In the genomic region with DNA sequence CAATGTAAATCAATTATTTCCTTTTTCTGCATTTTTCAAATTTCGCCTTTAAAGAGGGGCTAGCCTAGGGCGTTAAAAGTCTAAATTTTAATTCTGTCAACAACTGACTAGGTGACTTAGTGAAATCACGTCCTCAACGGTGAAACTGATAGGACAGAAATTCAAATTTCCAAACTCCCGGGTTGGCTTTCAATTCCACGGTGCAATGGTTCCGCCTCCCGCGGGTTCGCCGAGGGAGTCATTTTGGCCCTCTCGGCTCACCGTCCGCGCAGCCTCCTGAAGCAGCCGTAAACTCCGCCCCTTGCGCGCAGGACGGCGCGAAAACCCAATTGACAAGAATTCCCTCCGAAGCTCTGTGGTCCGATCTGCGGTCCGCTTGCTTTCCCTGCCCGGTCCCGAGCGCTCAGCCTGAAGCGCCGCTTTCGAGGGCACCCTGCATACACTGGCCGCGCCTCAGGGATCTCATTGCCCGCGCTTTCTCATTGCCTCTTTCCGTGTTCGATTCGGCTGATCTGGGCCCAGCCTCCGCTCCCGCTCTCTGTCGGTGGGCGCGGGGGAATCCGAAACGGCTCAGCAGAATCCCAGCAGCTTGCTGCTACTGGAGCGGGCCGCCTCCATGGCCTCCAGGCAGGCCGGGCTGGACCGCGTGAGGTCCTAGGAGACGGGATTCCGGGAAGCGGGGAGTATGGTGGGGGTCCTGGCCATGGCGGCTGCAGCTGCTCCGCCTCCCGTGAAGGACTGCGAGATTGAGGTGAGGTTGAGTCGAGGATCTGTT, we compare ENCODE assay signal across 8 cellular contexts. TPM values are rescaled to one million over a fixed set of nuclear protein-coding genes. Genes with fewer than 3 reads are reported as not detected.
A peak's percentile ranks its signal among the peaks of the same experiment; 100 is the strongest.
DNase-seq lines count a peak whose midpoint lies in the region; ATAC-seq, FAIRE-seq and TF ChIP-seq lines count a peak whose summit lies in the region.

A gene with protein sequence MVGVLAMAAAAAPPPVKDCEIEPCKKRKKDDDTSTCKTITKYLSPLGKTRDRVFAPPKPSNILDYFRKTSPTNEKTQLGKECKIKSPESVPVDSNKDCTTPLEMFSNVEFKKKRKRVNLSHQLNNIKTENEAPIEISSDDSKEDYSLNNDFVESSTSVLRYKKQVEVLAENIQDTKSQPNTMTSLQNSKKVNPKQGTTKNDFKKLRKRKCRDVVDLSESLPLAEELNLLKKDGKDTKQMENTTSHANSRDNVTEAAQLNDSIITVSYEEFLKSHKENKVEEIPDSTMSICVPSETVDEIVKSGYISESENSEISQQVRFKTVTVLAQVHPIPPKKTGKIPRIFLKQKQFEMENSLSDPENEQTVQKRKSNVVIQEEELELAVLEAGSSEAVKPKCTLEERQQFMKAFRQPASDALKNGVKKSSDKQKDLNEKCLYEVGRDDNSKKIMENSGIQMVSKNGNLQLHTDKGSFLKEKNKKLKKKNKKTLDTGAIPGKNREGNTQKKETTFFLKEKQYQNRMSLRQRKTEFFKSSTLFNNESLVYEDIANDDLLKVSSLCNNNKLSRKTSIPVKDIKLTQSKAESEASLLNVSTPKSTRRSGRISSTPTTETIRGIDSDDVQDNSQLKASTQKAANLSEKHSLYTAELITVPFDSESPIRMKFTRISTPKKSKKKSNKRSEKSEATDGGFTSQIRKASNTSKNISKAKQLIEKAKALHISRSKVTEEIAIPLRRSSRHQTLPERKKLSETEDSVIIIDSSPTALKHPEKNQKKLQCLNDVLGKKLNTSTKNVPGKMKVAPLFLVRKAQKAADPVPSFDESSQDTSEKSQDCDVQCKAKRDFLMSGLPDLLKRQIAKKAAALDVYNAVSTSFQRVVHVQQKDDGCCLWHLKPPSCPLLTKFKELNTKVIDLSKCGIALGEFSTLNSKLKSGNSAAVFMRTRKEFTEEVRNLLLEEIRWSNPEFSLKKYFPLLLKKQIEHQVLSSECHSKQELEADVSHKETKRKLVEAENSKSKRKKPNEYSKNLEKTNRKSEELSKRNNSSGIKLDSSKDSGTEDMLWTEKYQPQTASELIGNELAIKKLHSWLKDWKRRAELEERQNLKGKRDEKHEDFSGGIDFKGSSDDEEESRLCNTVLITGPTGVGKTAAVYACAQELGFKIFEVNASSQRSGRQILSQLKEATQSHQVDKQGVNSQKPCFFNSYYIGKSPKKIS (N-terminal part only) (plus strand): TSS at position 304 of the 775 bp plus-strand sequence. CDS start 382 bp downstream, at position 686.

- FAIRE-seq in islet of Langerhans (lab: Jason Lieb, UNC), result peak; percentile 33

- H3K27ac Mint-ChIP-seq in activated B cell treated with CpG ODN at 0.5 μM for 24 hours, result peak within 1 kb of the TSS; percentile 91

- H3K4me3 ChIP-seq in spleen, result peak within 1 kb of the TSS; percentile 58 to 93 (median 78)

- WGBS in spleen, 5 donors, result 0 to 1% (median 1%) methylated on average over 44 to 59 of the region's 59 CpGs

- TF ChIP-seq CTCF in activated B cell treated with CpG ODN at 0.5 μM for 24 hours (IDR thresholded peaks at IDR 0.05) (no peak), spleen (IDR thresholded peaks at IDR 0.05 in 8 of 11, conservative IDR thresholded peaks at IDR 0.05 in 3 of 11) (peak in 2 of 11 experiments; percentile 17 to 24)

- no peaks in the 10 kb centered on the region for H3K9me3 Mint-ChIP-seq in activated B cell treated with CpG ODN at 0.5 μM for 24 hours

- peak; percentile 71 for TF ChIP-seq POLR2A in GM15510 (IDR thresholded peaks at IDR 0.05; ENCODE audit: borderline replicate concordance, extremely low read depth, insufficient read length)
- no peak for TF ChIP-seq POLR2A in spleen (IDR thresholded peaks at IDR 0.05)

- H3K27me3 ChIP-seq in spleen (replicated peaks in 1 of 7), result no peaks in the 10 kb centered on the region

- CTCF ChIA-PET in activated B cell treated with CpG ODN at 0.5 μM for 24 hours (lab: Charles Lee), result no interaction called here

- H3K4me1 ChIP-seq in spleen, result peaks cover 8 to 30% (median 21%) of the 10 kb centered on the region in 6 donors

- peak within 1 kb of the TSS; percentile 37 for H3K27ac ChIP-seq in caudate nucleus (ENCODE audit: low read depth, low read length)
- peak within 1 kb of the TSS in 7 of 8 donors; percentile 15 to 81 (median 73) for H3K27ac ChIP-seq in spleen

- ATAC-seq in HG03280 (IDR thresholded peaks at IDR 0.05; ENCODE audit: unreplicated experiment) (peak; percentile 66), activated B cell treated with CpG ODN at 0.5 μM for 24 hours (ENCODE audit: low read depth) (peak; percentile 97), HG02884 (IDR thresholded peaks at IDR 0.05; ENCODE audit: unreplicated experiment) (no peak)

- H3K9me3 ChIP-seq in spleen, result no peaks in the 10 kb centered on the region

- peaks cover 0 to 4% (median 0%) of the 10 kb centered on the region in 6 donors for H3K36me3 ChIP-seq in spleen

- peaks cover 23% of the 10 kb centered on the region for H3K4me1 Mint-ChIP-seq in activated B cell treated with CpG ODN at 0.5 μM for 24 hours

- H3K36me3 Mint-ChIP-seq in activated B cell treated with CpG ODN at 0.5 μM for 24 hours (ENCODE audit: low read depth), result peaks cover 11% of the 10 kb centered on the region

- POLR2A ChIA-PET in activated B cell treated with CpG ODN at 0.5 μM for 24 hours (lab: Charles Lee), result interaction anchor here (0.6 to 1.7 kb wide), 11 partner anchors 8 to 1150 kb away, joined by 3 to 12 read pairs (median 4); a partner anchor contains a TSS

- no peaks in the 10 kb centered on the region for H3K27me3 Mint-ChIP-seq in activated B cell treated with CpG ODN at 0.5 μM for 24 hours

- DNase-seq in NCI-H446 (lab: John Stamatoyannopoulos, UW) (peak; percentile 82 to 92), activated B cell treated with CpG ODN at 0.5 μM for 24 hours (peak; percentile 84), caudate nucleus (lab: John Stamatoyannopoulos, UW) (peak in 60 of 61 donors; percentile 36 to 93 (median 81)), spleen (peak; percentile 97)

- H3K4me3 Mint-ChIP-seq in activated B cell treated with CpG ODN at 0.5 μM for 24 hours, result peak within 1 kb of the TSS; percentile 97

- intact Hi-C loops in activated B cell treated with CpG ODN at 0.5 μM for 24 hours (cut with micrococcal nuclease), result loop anchor here (1.0 to 5.0 kb wide), 5 partner anchors 8 to 355 kb away; a partner anchor contains a TSS
- intact Hi-C loops in spleen (cut with DNase I; ENCODE audit: low total_unique reads), result no loop called here

RNA-seq across cellular contexts. Expression of the gene that starts here (rescaled TPM):
- total RNA-seq in activated B cell treated with CpG ODN at 0.5 μM for 24 hours (6.6 and 8.7 TPM in 2 replicates), spleen (1 to 10 TPM; 3.5 to 7.4 (median 4.5) TPM)
- polyA plus RNA-seq in spleen, result under 1 TPM; 0.61 to 0.80 (median 0.67) TPM
